9 cellular contexts compared by ENCODE assay signal in genomic region chr1:172322219-172323061, GRCh38.
DNase-seq lines count a peak whose midpoint lies in the region; ATAC-seq and TF ChIP-seq lines count a peak whose summit lies in the region.
"Had no signal": no experiment of that assay in that cellular context is flagged by ENCODE, and none has a peak within 500 bp of the region (broad histone marks: within the 10 kb centered on the region; RNA-seq: fewer than 3 reads in every experiment).

No MANE protein-coding gene starts in this region.

- H3K4me1 ChIP-seq in PC-9 (replicated peaks; ENCODE audit: insufficient read depth) (peaks cover 9% of the 10 kb centered on the region), esophagus squamous epithelium (peaks cover 7 to 46% (median 25%) of the 10 kb centered on the region in 3 donors), Caco-2 (peaks cover 4% of the 10 kb centered on the region; the same call in 1 of the 2 replicates)

- no peaks in the 10 kb centered on the region for H4K20me1 ChIP-seq in PC-9 (ENCODE audit: insufficient read depth)

- H3K27me3 Mint-ChIP-seq in activated CD8-positive, alpha-beta T cell treated with anti-CD3 and anti-CD28 coated beads, Interleukin-2, amount 10 ng/mL, durations not matched to agents 7 days and 5 days (ENCODE audit: low read depth) = no peaks in the 10 kb centered on the region
- no peaks in the 10 kb centered on the region for H3K27me3 Mint-ChIP-seq in Caco-2 (ENCODE audit: insufficient read depth, unreplicated experiment)
- no peaks in the 10 kb centered on the region for H3K27me3 Mint-ChIP-seq in activated CD4-positive, alpha-beta T cell treated with anti-CD3 and anti-CD28 coated beads, Interleukin-2, amount 10 ng/mL, durations not matched to agents 7 days and 5 days
- H3K27me3 Mint-ChIP-seq: stimulated activated memory B cell treated with anti-CD40 and anti-IgM and Interleukin-4, amounts not matched to agents 10 μg/mL and 1 μg/mL and 100 μg/mL, for 72 hours had no signal

- TF ChIP-seq CTCF in PC-9 (conservative IDR thresholded peaks at IDR 0.05) = no peak
- TF ChIP-seq CTCF in esophagus squamous epithelium (IDR thresholded peaks at IDR 0.05) = no peak
- TF ChIP-seq CTCF in Caco-2 (IDR thresholded peaks at IDR 0.05; ENCODE audit: insufficient read depth in 1 of 2, low read depth in 1 of 2, low read length in 1 of 2, severe bottlenecking in 1 of 2, unreplicated experiment in 1 of 2) = no peak

- no peaks in the 10 kb centered on the region for H3K4me1 Mint-ChIP-seq in activated CD8-positive, alpha-beta T cell treated with anti-CD3 and anti-CD28 coated beads, Interleukin-2, amount 10 ng/mL, durations not matched to agents 7 days and 5 days (ENCODE audit: low read depth)
- H3K4me1 Mint-ChIP-seq in Caco-2 (ENCODE audit: low read depth, unreplicated experiment) = no peaks in the 10 kb centered on the region
- no peaks in the 10 kb centered on the region for H3K4me1 Mint-ChIP-seq in activated CD4-positive, alpha-beta T cell treated with anti-CD3 and anti-CD28 coated beads, Interleukin-2, amount 10 ng/mL, durations not matched to agents 7 days and 5 days
- H3K4me1 Mint-ChIP-seq: stimulated activated memory B cell treated with anti-CD40 and anti-IgM and Interleukin-4, amounts not matched to agents 10 μg/mL and 1 μg/mL and 100 μg/mL, for 72 hours had no signal

- no peaks in the 10 kb centered on the region for H3K9me3 ChIP-seq in PC-9 (ENCODE audit: insufficient read depth, low read depth)
- H3K9me3 ChIP-seq in esophagus squamous epithelium = no peaks in the 10 kb centered on the region
- H3K9me3 ChIP-seq in Caco-2 = no peaks in the 10 kb centered on the region

- no peak for ATAC-seq in activated CD8-positive, alpha-beta T cell treated with anti-CD3 and anti-CD28 coated beads, Interleukin-2, amount 10 ng/mL, durations not matched to agents 7 days and 5 days
- ATAC-seq: stimulated activated memory B cell treated with anti-CD40 and anti-IgM and Interleukin-4, amounts not matched to agents 10 μg/mL and 1 μg/mL and 100 μg/mL, for 72 hours had no signal

- H2AFZ ChIP-seq in PC-9 = no peak overlapping the region

- H3K36me3 ChIP-seq in PC-9 (ENCODE audit: low read depth) (no peaks in the 10 kb centered on the region), esophagus squamous epithelium (no peaks in the 10 kb centered on the region), Caco-2 (ENCODE audit: control insufficient read depth, insufficient read depth, low read length) (no peaks in the 10 kb centered on the region)

- BruUV-seq in PC-9 (replicated peaks; lab: Mats Ljungman, UMichigan) (TSS peak; percentile 47), Caco-2 (replicated peaks; lab: Mats Ljungman, UMichigan) (no TSS peak)

- TF ChIP-seq POLR2A in esophagus squamous epithelium (IDR thresholded peaks at IDR 0.05) = no peak

- DNase-seq in DMS 273 treated with DMSO at 0.1 percent for 48 hours (lab: John Stamatoyannopoulos, UW) (peak; percentile 91), PC-9 (peak in 1 of 2 experiments; percentile 45), esophagus squamous epithelium (lab: John Stamatoyannopoulos, UW) (no peak), posterior vena cava (ENCODE audit: low spot score) (peak; percentile 82), Caco-2 (no peak), GM19238 (ENCODE audit: insufficient read length, low spot score) (no peak)
- no peak for DNase-seq in activated CD8-positive, alpha-beta T cell treated with anti-CD3 and anti-CD28 coated beads, Interleukin-2, amount 10 ng/mL, durations not matched to agents 7 days and 5 days
- no peak for DNase-seq in activated CD4-positive, alpha-beta T cell treated with anti-CD3 and anti-CD28 coated beads, Interleukin-2, amount 10 ng/mL, durations not matched to agents 7 days and 5 days

- CTCF ChIA-PET in PC-9 (lab: Charles Lee) (no interaction called here), Caco-2 (lab: Charles Lee) (no interaction called here)
- CTCF ChIA-PET in activated CD8-positive, alpha-beta T cell treated with anti-CD3 and anti-CD28 coated beads, Interleukin-2, amount 10 ng/mL, durations not matched to agents 7 days and 5 days (lab: Charles Lee) = no interaction called here
- CTCF ChIA-PET in activated CD4-positive, alpha-beta T cell treated with anti-CD3 and anti-CD28 coated beads, Interleukin-2, amount 10 ng/mL, durations not matched to agents 7 days and 5 days (lab: Charles Lee) = no interaction called here

- H3K27me3 ChIP-seq in PC-9 (ENCODE audit: insufficient read depth, low read depth) (no peaks in the 10 kb centered on the region), esophagus squamous epithelium (no peaks in the 10 kb centered on the region), Caco-2 (replicated peaks; ENCODE audit: control insufficient read depth, insufficient read depth, low read length) (no peaks in the 10 kb centered on the region)

- no peak overlapping the region for H3K4me3 Mint-ChIP-seq in activated CD8-positive, alpha-beta T cell treated with anti-CD3 and anti-CD28 coated beads, Interleukin-2, amount 10 ng/mL, durations not matched to agents 7 days and 5 days
- no peak overlapping the region for H3K4me3 Mint-ChIP-seq in Caco-2 (ENCODE audit: unreplicated experiment)
- H3K4me3 Mint-ChIP-seq in activated CD4-positive, alpha-beta T cell treated with anti-CD3 and anti-CD28 coated beads, Interleukin-2, amount 10 ng/mL, durations not matched to agents 7 days and 5 days = no peak overlapping the region
- H3K4me3 Mint-ChIP-seq: stimulated activated memory B cell treated with anti-CD40 and anti-IgM and Interleukin-4, amounts not matched to agents 10 μg/mL and 1 μg/mL and 100 μg/mL, for 72 hours had no signal

- H3K9me2 ChIP-seq in PC-9 (ENCODE audit: insufficient read depth) = peaks cover 4% of the 10 kb centered on the region; the same call in 1 of the 2 replicates

- no peak overlapping the region for H3K4me2 ChIP-seq in PC-9

- H3K9me3 Mint-ChIP-seq in activated CD8-positive, alpha-beta T cell treated with anti-CD3 and anti-CD28 coated beads, Interleukin-2, amount 10 ng/mL, durations not matched to agents 7 days and 5 days (ENCODE audit: insufficient read depth) = no peaks in the 10 kb centered on the region
- no peaks in the 10 kb centered on the region for H3K9me3 Mint-ChIP-seq in Caco-2 (ENCODE audit: unreplicated experiment)
- no peaks in the 10 kb centered on the region for H3K9me3 Mint-ChIP-seq in activated CD4-positive, alpha-beta T cell treated with anti-CD3 and anti-CD28 coated beads, Interleukin-2, amount 10 ng/mL, durations not matched to agents 7 days and 5 days
- H3K9me3 Mint-ChIP-seq: stimulated activated memory B cell treated with anti-CD40 and anti-IgM and Interleukin-4, amounts not matched to agents 10 μg/mL and 1 μg/mL and 100 μg/mL, for 72 hours had no signal

- H3K4me3 ChIP-seq in PC-9 = no peak overlapping the region
- H3K4me3 ChIP-seq in esophagus squamous epithelium = peak overlapping the region in 2 of 4 donors; percentile 10 to 42
- no peak overlapping the region for H3K4me3 ChIP-seq in Caco-2 (ENCODE audit: low read depth, low read length)

- no peaks in the 10 kb centered on the region for H3K36me3 Mint-ChIP-seq in activated CD8-positive, alpha-beta T cell treated with anti-CD3 and anti-CD28 coated beads, Interleukin-2, amount 10 ng/mL, durations not matched to agents 7 days and 5 days (ENCODE audit: low read depth)
- no peaks in the 10 kb centered on the region for H3K36me3 Mint-ChIP-seq in Caco-2 (ENCODE audit: insufficient read depth, unreplicated experiment)
- no peaks in the 10 kb centered on the region for H3K36me3 Mint-ChIP-seq in activated CD4-positive, alpha-beta T cell treated with anti-CD3 and anti-CD28 coated beads, Interleukin-2, amount 10 ng/mL, durations not matched to agents 7 days and 5 days (ENCODE audit: low read depth)
- H3K36me3 Mint-ChIP-seq: stimulated activated memory B cell treated with anti-CD40 and anti-IgM and Interleukin-4, amounts not matched to agents 10 μg/mL and 1 μg/mL and 100 μg/mL, for 72 hours had no signal

- peaks cover 7% of the 10 kb centered on the region; the same call in 1 of the 2 replicates for H3F3A ChIP-seq in PC-9 (ENCODE audit: insufficient read depth, low read depth)

- no peak overlapping the region for H3K27ac Mint-ChIP-seq in activated CD8-positive, alpha-beta T cell treated with anti-CD3 and anti-CD28 coated beads, Interleukin-2, amount 10 ng/mL, durations not matched to agents 7 days and 5 days
- H3K27ac Mint-ChIP-seq in Caco-2 (ENCODE audit: unreplicated experiment) = no peak overlapping the region
- H3K27ac Mint-ChIP-seq in activated CD4-positive, alpha-beta T cell treated with anti-CD3 and anti-CD28 coated beads, Interleukin-2, amount 10 ng/mL, durations not matched to agents 7 days and 5 days = no peak overlapping the region
- H3K27ac Mint-ChIP-seq: stimulated activated memory B cell treated with anti-CD40 and anti-IgM and Interleukin-4, amounts not matched to agents 10 μg/mL and 1 μg/mL and 100 μg/mL, for 72 hours had no signal

- no peaks in the 10 kb centered on the region for H3K79me2 ChIP-seq in PC-9 (ENCODE audit: low read depth)

- intact Hi-C loops in PC-9 (cut with micrococcal nuclease; ENCODE audit: unreplicated experiment) (loop anchor here (1.0 kb wide), 1 partner anchor 77 kb away; no protein-coding TSS in a partner anchor), esophagus squamous epithelium (cut with DNase I) (no loop called here), posterior vena cava (cut with DNase I) (no loop called here), Caco-2 (cut with micrococcal nuclease; ENCODE audit: unreplicated experiment) (no loop called here)

- 18 to 22% methylated on average over 13 of the region's 13 CpGs for WGBS in esophagus squamous epithelium, 2 donors

- POLR2A ChIA-PET in PC-9 (lab: Charles Lee; ENCODE audit: unreplicated experiment) = interaction anchor here (0.5 to 0.6 kb wide), 2 partner anchors 110 to 157 kb away, joined by 5 to 19 read pairs; no protein-coding TSS in a partner anchor
- POLR2A ChIA-PET in activated CD8-positive, alpha-beta T cell treated with anti-CD3 and anti-CD28 coated beads, Interleukin-2, amount 10 ng/mL, durations not matched to agents 7 days and 5 days (lab: Charles Lee) = no interaction called here
- POLR2A ChIA-PET in Caco-2 (lab: Charles Lee) = no interaction called here
- POLR2A ChIA-PET in activated CD4-positive, alpha-beta T cell treated with anti-CD3 and anti-CD28 coated beads, Interleukin-2, amount 10 ng/mL, durations not matched to agents 7 days and 5 days (lab: Charles Lee) = no interaction called here

- H3K27ac ChIP-seq in PC-9 = no peak overlapping the region
- peak overlapping the region; percentile 51 to 84 (median 76) for H3K27ac ChIP-seq in esophagus squamous epithelium

Comparison
In these comparisons a context has a peak if more than half of its experiments do, and no peak if none do; other contexts are left out.
1. DNase-seq: peak in DMS 273 treated with DMSO at 0.1 percent for 48 hours (single experiment) and posterior vena cava (single experiment); none in esophagus squamous epithelium (single experiment), activated CD8-positive, alpha-beta T cell treated with anti-CD3 and anti-CD28 coated beads, Interleukin-2, amount 10 ng/mL, durations not matched to agents 7 days and 5 days (single experiment), Caco-2 (0 of 2), GM19238 (single experiment) and activated CD4-positive, alpha-beta T cell treated with anti-CD3 and anti-CD28 coated beads, Interleukin-2, amount 10 ng/mL, durations not matched to agents 7 days and 5 days (single experiment).